23 cellular contexts compared by ENCODE assay signal in the genomic region with DNA sequence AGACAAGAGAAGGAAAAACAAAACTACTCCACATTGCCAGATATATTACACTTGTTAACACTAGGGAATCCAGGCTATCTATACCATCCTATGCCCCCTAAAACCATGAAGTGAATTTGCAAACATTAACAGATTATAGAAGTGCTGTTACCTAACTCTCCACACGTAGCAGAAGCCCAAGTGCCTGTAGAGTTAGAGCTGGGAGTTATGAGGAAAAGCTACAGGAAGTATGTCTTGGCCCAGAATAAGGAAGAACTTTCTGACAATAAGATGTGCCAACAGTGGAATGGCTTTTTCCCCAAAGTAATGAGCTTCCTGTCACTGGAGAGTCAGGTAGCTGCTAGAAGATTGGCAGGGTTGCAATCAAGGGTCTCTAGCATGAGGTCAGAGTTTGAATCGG. TPM values are rescaled to one million over a fixed set of nuclear protein-coding genes. Genes with fewer than 3 reads are reported as not detected.
"Had no signal": no experiment of that assay in that cellular context is flagged by ENCODE, and none has a peak within 500 bp of the region (broad histone marks: within the 10 kb centered on the region; RNA-seq: fewer than 3 reads in every experiment).

No MANE protein-coding gene starts in this region.

- H3K36me3 ChIP-seq: cardiac muscle cell, left ventricle myocardium inferior, prostate gland, stomach, WERI-Rb-1 had no signal

- H3K27me3 ChIP-seq: body of pancreas, cardiac muscle cell, stomach had no signal

- H3K27ac ChIP-seq: body of pancreas, cardiac muscle cell, left ventricle myocardium inferior, prostate gland, skin epidermis, stomach, WERI-Rb-1 had no signal

- H3K27me3 Mint-ChIP-seq: activated CD8-positive, alpha-beta T cell treated with anti-CD3 and anti-CD28 coated beads for 36 hours; activated naive CD4-positive, alpha-beta T cell treated with anti-CD3 and anti-CD28 coated beads, Interleukin-2, amount 50 U/mL, for 24 hours; dendritic cell treated with granulocyte-macrophage colony-stimulating factor and Interleukin-4, amounts not matched to agents 40 ng/mL and 50 ng/mL, for 4 days; natural killer cell treated with Interleukin-12 subunit alpha and Interleukin-12 subunit beta and Interleukin-15 and Interleukin-18, amount 100 ng/mL, for 72 hours; T-cell had no signal

- H3K4me3 Mint-ChIP-seq: activated CD4-positive, alpha-beta T cell treated with anti-CD3 and anti-CD28 coated beads, Interleukin-2, amount 10 ng/mL, durations not matched to agents 7 days and 5 days; activated CD8-positive, alpha-beta T cell treated with anti-CD3 and anti-CD28 coated beads for 36 hours; activated naive CD4-positive, alpha-beta T cell treated with anti-CD3 and anti-CD28 coated beads, Interleukin-2, amount 50 U/mL, for 24 hours; dendritic cell treated with granulocyte-macrophage colony-stimulating factor and Interleukin-4, amounts not matched to agents 40 ng/mL and 50 ng/mL, for 4 days; natural killer cell treated with Interleukin-12 subunit alpha and Interleukin-12 subunit beta and Interleukin-15 and Interleukin-18, amount 100 ng/mL, for 72 hours; T-cell; T-helper 2 cell treated with Interferon-gamma antibody and Interleukin-4, amounts not matched to agents 5 μg/mL and 100 μg/mL, for 36 hours had no signal

- H3K4me1 ChIP-seq: body of pancreas, left ventricle myocardium inferior, prostate gland, stomach had no signal

- H3K36me3 Mint-ChIP-seq: natural killer cell treated with Interleukin-12 subunit alpha and Interleukin-12 subunit beta and Interleukin-15 and Interleukin-18, amount 100 ng/mL, for 72 hours; T-cell had no signal

- H3K9me3 ChIP-seq: body of pancreas, left ventricle myocardium inferior, prostate gland, stomach had no signal

- H3K27ac Mint-ChIP-seq: activated CD4-positive, alpha-beta T cell treated with anti-CD3 and anti-CD28 coated beads, Interleukin-2, amount 10 ng/mL, durations not matched to agents 7 days and 5 days; activated CD8-positive, alpha-beta T cell treated with anti-CD3 and anti-CD28 coated beads for 36 hours; activated naive CD4-positive, alpha-beta T cell treated with anti-CD3 and anti-CD28 coated beads, Interleukin-2, amount 50 U/mL, for 24 hours; dendritic cell treated with granulocyte-macrophage colony-stimulating factor and Interleukin-4, amounts not matched to agents 40 ng/mL and 50 ng/mL, for 4 days; natural killer cell treated with Interleukin-12 subunit alpha and Interleukin-12 subunit beta and Interleukin-15 and Interleukin-18, amount 100 ng/mL, for 72 hours; T-cell; T-helper 2 cell treated with Interferon-gamma antibody and Interleukin-4, amounts not matched to agents 5 μg/mL and 100 μg/mL, for 36 hours had no signal

- H3K4me3 ChIP-seq: body of pancreas, cardiac muscle cell, left ventricle myocardium inferior, prostate gland, skin epidermis, stomach had no signal

- H3K9me3 Mint-ChIP-seq: activated CD4-positive, alpha-beta T cell treated with anti-CD3 and anti-CD28 coated beads, Interleukin-2, amount 10 ng/mL, durations not matched to agents 7 days and 5 days; activated CD8-positive, alpha-beta T cell treated with anti-CD3 and anti-CD28 coated beads for 36 hours; activated naive CD4-positive, alpha-beta T cell treated with anti-CD3 and anti-CD28 coated beads, Interleukin-2, amount 50 U/mL, for 24 hours; dendritic cell treated with granulocyte-macrophage colony-stimulating factor and Interleukin-4, amounts not matched to agents 40 ng/mL and 50 ng/mL, for 4 days; natural killer cell treated with Interleukin-12 subunit alpha and Interleukin-12 subunit beta and Interleukin-15 and Interleukin-18, amount 100 ng/mL, for 72 hours; T-cell; T-helper 2 cell treated with Interferon-gamma antibody and Interleukin-4, amounts not matched to agents 5 μg/mL and 100 μg/mL, for 36 hours had no signal

- DNase-seq: activated CD4-positive, alpha-beta T cell treated with anti-CD3 and anti-CD28 coated beads, Interleukin-2, amount 10 ng/mL, durations not matched to agents 7 days and 5 days; activated CD4-positive, CD25-positive, alpha-beta regulatory T cell treated with anti-CD3 and anti-CD28 coated beads, Interleukin-2, amount 50 U/mL, for 72 hours; activated CD8-positive, alpha-beta T cell treated with anti-CD3 and anti-CD28 coated beads for 36 hours; activated gamma-delta T cell treated with Interleukin-2 at 50 U/mL for 16 hours; activated T-cell treated with anti-CD3 and anti-CD28 coated beads, Interleukin-2, amount 50 U/mL, for 1 hour; anterior cingulate cortex; body of pancreas; effector CD8-positive, alpha-beta T cell; foreskin melanocyte; left ventricle myocardium inferior; midbrain; stimulated activated CD4-positive, alpha-beta T cell treated with anti-CD3 and anti-CD28 coated beads, Interleukin-1b, Interleukin-23, amount 100 ng/mL, for 48 hours; stomach; T-cell; trophoblast cell; WERI-Rb-1 had no signal

- ATAC-seq: activated CD8-positive, alpha-beta T cell treated with anti-CD3 and anti-CD28 coated beads for 36 hours; body of pancreas; natural killer cell treated with Interleukin-12 subunit alpha and Interleukin-12 subunit beta and Interleukin-15 and Interleukin-18, amount 100 ng/mL, for 72 hours; T-cell had no signal

RNA-seq across cellular contexts. Expression of gene ADGRG6, which starts 32.5 kb away (rescaled TPM):
- total RNA-seq: natural killer cell treated with Interleukin-12 subunit alpha and Interleukin-12 subunit beta and Interleukin-15 and Interleukin-18, amount 100 ng/mL, for 72 hours had no signal
